Comparison of ENCODE assay signal across 20 cellular contexts in the genomic region with DNA sequence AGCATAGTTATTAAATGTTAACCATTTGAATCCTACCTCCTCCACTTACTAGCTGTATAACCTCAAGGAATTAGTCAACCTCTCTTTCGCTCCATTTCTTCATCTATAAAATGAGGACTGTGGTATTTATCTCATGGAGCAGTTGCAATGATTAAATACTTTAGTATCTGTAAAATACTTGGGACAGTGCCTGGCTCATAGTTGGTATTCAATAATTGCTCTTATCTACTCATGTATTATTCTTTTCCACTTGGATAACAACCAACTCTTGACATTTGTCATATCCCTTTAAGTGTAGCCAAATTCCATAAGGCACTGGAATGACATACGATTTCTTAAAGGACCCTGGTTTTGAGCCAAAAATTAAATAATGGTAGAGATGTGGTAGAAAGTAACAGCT.
DNase-seq lines count a peak whose midpoint lies in the region; ATAC-seq, FAIRE-seq and TF ChIP-seq lines count a peak whose summit lies in the region.
"Had no signal": no experiment of that assay in that cellular context is flagged by ENCODE, and none has a peak within 500 bp of the region (broad histone marks: within the 10 kb centered on the region; RNA-seq: fewer than 3 reads in every experiment).

No MANE protein-coding gene starts in this region.

- FAIRE-seq in astrocyte (lab: Jason Lieb, UNC) = no peak
- FAIRE-seq: A204.1, GM12878, HTR-8/SVneo had no signal

- H3K4me3 ChIP-seq in AG10803 (ENCODE audit: low read length) (no peak overlapping the region), astrocyte (ENCODE audit: insufficient read depth, low read depth, low read length) (no peak overlapping the region)
- H3K4me3 ChIP-seq: GM12878, GM23338 had no signal

- TF ChIP-seq CTCF in AG10803 (conservative IDR thresholded peaks at IDR 0.05; ENCODE audit: low read length) (no peak), HFFc6 (IDR thresholded peaks at IDR 0.05) (no peak), astrocyte (IDR thresholded peaks at IDR 0.05; ENCODE audit: insufficient read depth, low read depth, low read length) (no peak)

- H3K9me3 ChIP-seq in astrocyte (ENCODE audit: insufficient read depth, low read depth, low read length) = no peaks in the 10 kb centered on the region

- H3K4me1 ChIP-seq in astrocyte (ENCODE audit: insufficient read depth, low read length) = no peaks in the 10 kb centered on the region

- H3K79me2 ChIP-seq in astrocyte (ENCODE audit: insufficient read depth, low read length) = no peaks in the 10 kb centered on the region

- no peak for ATAC-seq in GM21515 (IDR thresholded peaks at IDR 0.05; ENCODE audit: unreplicated experiment)
- ATAC-seq: GM12878, GM23338, HCT116 had no signal

- no peaks in the 10 kb centered on the region for H3K27me3 ChIP-seq in astrocyte (ENCODE audit: insufficient read depth, low read length)

- H3K27me3 Mint-ChIP-seq in HFFc6 (ENCODE audit: insufficient read depth) (peaks cover 2% of the 10 kb centered on the region; the same call in 1 of the 2 replicates), astrocyte (ENCODE audit: low read depth, unreplicated experiment) (no peaks in the 10 kb centered on the region)
- H3K27me3 Mint-ChIP-seq: CD4-positive, alpha-beta T cell had no signal

- no peaks in the 10 kb centered on the region for H4K20me1 ChIP-seq in astrocyte (ENCODE audit: insufficient read depth, low read length)

- H3K36me3 ChIP-seq in astrocyte (ENCODE audit: insufficient read depth, low read length) = no peaks in the 10 kb centered on the region

- peak overlapping the region; percentile 30 for H3K27ac Mint-ChIP-seq in HFFc6
- H3K27ac Mint-ChIP-seq in astrocyte (ENCODE audit: unreplicated experiment) = no peak overlapping the region
- H3K27ac Mint-ChIP-seq: CD4-positive, alpha-beta T cell; GM23338; IgD-negative memory B cell had no signal

- H3K9ac ChIP-seq in astrocyte (ENCODE audit: low read length) = no peak overlapping the region

- H3K36me3 Mint-ChIP-seq in HFFc6 (ENCODE audit: low read depth) (peaks cover 15% of the 10 kb centered on the region), astrocyte (ENCODE audit: low read depth, unreplicated experiment) (no peaks in the 10 kb centered on the region)
- H3K36me3 Mint-ChIP-seq: IgD-negative memory B cell had no signal

- DNase-seq in AG10803 (ENCODE audit: low read depth) = peak; percentile 48
- DNase-seq in HFFc6 = peak; percentile 61
- DNase-seq in astrocyte (ENCODE audit: low read depth) = peak; percentile 58
- DNase-seq in COR-L47 (lab: John Stamatoyannopoulos, UW) = no peak
- DNase-seq in stimulated activated naive CD4-positive, alpha-beta T cell treated with Interleukin-2 at 50 U/mL for 16 hours (lab: John Stamatoyannopoulos, UW) = no peak
- DNase-seq: ACHN; AML-193; CD4-positive, alpha-beta T cell; DMS153; DMS79; H7; KBM-7 had no signal

- H3K4me3 Mint-ChIP-seq in HFFc6 (no peak overlapping the region), astrocyte (ENCODE audit: unreplicated experiment) (no peak overlapping the region)
- H3K4me3 Mint-ChIP-seq: CD4-positive, alpha-beta T cell; GM23338; IgD-negative memory B cell had no signal

- H3K4me1 Mint-ChIP-seq in HFFc6 (ENCODE audit: low read depth) (peaks cover 42% of the 10 kb centered on the region), astrocyte (ENCODE audit: low read depth, unreplicated experiment) (no peaks in the 10 kb centered on the region)
- H3K4me1 Mint-ChIP-seq: IgD-negative memory B cell had no signal

- peaks cover 6% of the 10 kb centered on the region; the same call in 1 of the 2 replicates for H3K9me3 Mint-ChIP-seq in HFFc6
- H3K9me3 Mint-ChIP-seq in astrocyte (ENCODE audit: unreplicated experiment) = no peaks in the 10 kb centered on the region
- H3K9me3 Mint-ChIP-seq: CD4-positive, alpha-beta T cell; GM23338; IgD-negative memory B cell had no signal

- H2AFZ ChIP-seq in astrocyte (ENCODE audit: low read depth, low read length) = no peak overlapping the region
- H2AFZ ChIP-seq: GM23338 had no signal

- no peak overlapping the region for H3K4me2 ChIP-seq in astrocyte (ENCODE audit: low read length)
- H3K4me2 ChIP-seq: GM23338 had no signal

- H3K27ac ChIP-seq in astrocyte (ENCODE audit: low read depth, low read length) = no peak overlapping the region
- H3K27ac ChIP-seq: C4-2B had no signal

Comparison
In these comparisons a context has a peak if more than half of its experiments do, and no peak if none do; other contexts are left out.
1. DNase-seq: peak in AG10803 (single experiment), HFFc6 (single experiment) and astrocyte (single experiment); none in COR-L47 (single experiment) and stimulated activated naive CD4-positive, alpha-beta T cell treated with Interleukin-2 at 50 U/mL for 16 hours (single experiment).